ENCODE assay signal across 14 cellular contexts in the genomic region with DNA sequence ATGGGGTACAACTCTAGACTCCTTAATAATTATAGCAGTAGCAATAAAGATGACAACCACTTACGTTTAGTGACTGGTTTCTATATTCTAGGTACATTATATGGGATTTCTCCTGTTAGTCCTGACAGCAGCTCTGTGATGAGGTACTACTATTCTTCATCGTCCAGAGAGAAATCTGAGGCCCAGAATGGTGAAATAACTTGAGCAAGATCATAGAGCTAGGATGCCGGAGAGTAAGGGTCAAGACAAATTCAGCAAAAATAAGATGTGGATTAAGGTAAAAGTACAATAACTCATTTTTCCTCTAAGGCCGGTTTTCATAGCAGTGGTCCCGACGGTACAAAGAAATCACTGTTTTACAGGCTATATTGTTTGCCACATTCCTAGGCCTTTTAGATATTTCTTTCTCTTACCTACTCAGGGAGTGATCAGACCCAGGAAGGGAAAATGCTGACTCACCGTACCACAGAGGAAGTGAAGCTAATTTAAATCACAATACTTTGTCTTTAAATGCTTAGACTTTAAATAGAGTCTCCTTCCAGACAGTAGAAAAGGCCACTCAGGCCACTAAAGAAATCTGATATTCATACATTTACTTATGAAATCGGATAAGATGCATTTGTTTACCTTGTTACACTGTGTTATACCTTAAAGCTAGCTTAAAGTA.
DNase-seq lines count a peak whose midpoint lies in the region; FAIRE-seq and TF ChIP-seq lines count a peak whose summit lies in the region.
"Had no signal": no experiment of that assay in that cellular context is flagged by ENCODE, and none has a peak within 500 bp of the region (broad histone marks: within the 10 kb centered on the region; RNA-seq: fewer than 3 reads in every experiment).

No MANE protein-coding gene starts in this region.

- FAIRE-seq in H1 (lab: Jason Lieb, UNC), result peak; percentile 82

- H3K4ac ChIP-seq in H1 (replicated peaks; ENCODE audit: insufficient read length, low read depth, low read length) (peak overlapping the region; percentile 87), trophoblast cell (ENCODE audit: low read depth, low read length) (no peak overlapping the region)

- peak; percentile 8 for DNase-seq in NCI-H2107 treated with DMSO at 0.1 percent for 48 hours (lab: John Stamatoyannopoulos, UW; ENCODE audit: unreplicated experiment)
- no peak for DNase-seq in NCI-H2107 (lab: John Stamatoyannopoulos, UW)
- DNase-seq in NT2/D1 (ENCODE audit: low read depth, low spot score), result peak; percentile 44
- DNase-seq in H1 (ENCODE audit: low read depth in 1 of 2, low spot score in 2 of 2), result peak in 1 of 2 experiments; percentile 17
- DNase-seq in trophoblast cell, result no peak
- no peak for DNase-seq in G401 (ENCODE audit: low spot score)
- no peak for DNase-seq in CD8-positive, alpha-beta memory T cell
- no peak for DNase-seq in WERI-Rb-1
- DNase-seq: 8988T; cortex of kidney; foreskin fibroblast; NCI-H1436 treated with DMSO at 0.1 percent for 48 hours; posterior cingulate gyrus; stimulated activated CD4-positive, alpha-beta T cell treated with anti-CD3 and anti-CD28 coated beads, Interleukin-2, amount 100 ng/mL, for 48 hours had no signal

- H3K79me1 ChIP-seq in H1 (ENCODE audit: low read depth, low read length) (no peaks in the 10 kb centered on the region), trophoblast cell (ENCODE audit: low read length) (peaks cover 3% of the 10 kb centered on the region)

- H4K12ac ChIP-seq in trophoblast cell (ENCODE audit: low read depth, low read length), result no peak overlapping the region

- H2BK5ac ChIP-seq in H1 (ENCODE audit: low read depth, low read length), result peak overlapping the region; percentile 86; the same call in 1 of the 2 replicates
- no peak overlapping the region for H2BK5ac ChIP-seq in trophoblast cell (ENCODE audit: low read depth, low read length, poor library complexity)

- H4K91ac ChIP-seq in H1 (replicated peaks; ENCODE audit: insufficient read length, low read length), result peak overlapping the region; percentile 7
- no peak overlapping the region for H4K91ac ChIP-seq in trophoblast cell (ENCODE audit: low read depth, low read length)

- H3K18ac ChIP-seq in H1 (ENCODE audit: extremely low read depth, low read length), result peak overlapping the region; percentile 19; the same call in 1 of the 2 replicates
- no peak overlapping the region for H3K18ac ChIP-seq in trophoblast cell (ENCODE audit: low read length)

- TF ChIP-seq EP300 in H1 (IDR thresholded peaks at IDR 0.05; ENCODE audit: borderline replicate concordance in 1 of 2, low read depth in 2 of 2, low read length in 2 of 2), result no peak

- no peak overlapping the region for H4K8ac ChIP-seq in H1 (ENCODE audit: extremely low read depth, insufficient read depth, low read length)
- H4K8ac ChIP-seq in trophoblast cell (ENCODE audit: low read depth, low read length), result peak overlapping the region; percentile 38

- in situ Hi-C loops in G401 (cut with HindIII; ENCODE audit: low sequenced_read_pairs), result no loop called here

- peak in 1 of 2 experiments; percentile 23; a peak in 1 of 3 replicates for TF ChIP-seq POLR2A in H1 (IDR thresholded peaks at IDR 0.05; ENCODE audit: control extremely low read depth in 1 of 2, low read depth in 2 of 2, low read length in 2 of 2)

- H4K5ac ChIP-seq in H1 (ENCODE audit: insufficient read length, low read depth, low read length), result peak overlapping the region; percentile 89

- H2AK5ac ChIP-seq in H1 (ENCODE audit: low read depth, low read length) (no peak overlapping the region), trophoblast cell (ENCODE audit: low read length) (no peak overlapping the region)

- H3K36me3 ChIP-seq in NT2/D1 (ENCODE audit: insufficient read depth, insufficient read length, low read length) (no peaks in the 10 kb centered on the region), H1 (ENCODE audit: control insufficient read depth in 2 of 4, insufficient read depth in 4 of 4, low read length in 3 of 4) (no peaks in the 10 kb centered on the region; a peak in 2 of 8 replicates), trophoblast cell (ENCODE audit: control insufficient read depth in 1 of 2, insufficient read depth in 2 of 2, low read length in 2 of 2) (no peaks in the 10 kb centered on the region), WERI-Rb-1 (no peaks in the 10 kb centered on the region)
- H3K36me3 ChIP-seq in CD8-positive, alpha-beta memory T cell (ENCODE audit: insufficient read depth, low read length), result no peaks in the 10 kb centered on the region

- peak overlapping the region; percentile 39; the same call in 1 of the 2 replicates for H3K27ac ChIP-seq in H1 (ENCODE audit: low read depth, low read length)
- H3K27ac ChIP-seq in trophoblast cell (ENCODE audit: low read depth, low read length), result no peak overlapping the region
- no peak overlapping the region for H3K27ac ChIP-seq in CD8-positive, alpha-beta memory T cell (ENCODE audit: low read depth, low read length)
- no peak overlapping the region for H3K27ac ChIP-seq in WERI-Rb-1

- H2BK12ac ChIP-seq in H1 (ENCODE audit: low read depth, low read length) (no peak overlapping the region), trophoblast cell (ENCODE audit: low read length) (no peak overlapping the region)

- no peaks in the 10 kb centered on the region for H4K20me1 ChIP-seq in H1 (replicated peaks in 1 of 2; ENCODE audit: control insufficient read depth in 1 of 2, insufficient read depth in 2 of 2, low read length in 2 of 2)

- H3K27ac Mint-ChIP-seq in CD8-positive, alpha-beta memory T cell, result no peak overlapping the region

- H3K9me3 ChIP-seq in NT2/D1 (ENCODE audit: insufficient read depth, low read length), result peaks cover 6% of the 10 kb centered on the region; the same call in 1 of the 2 replicates
- H3K9me3 ChIP-seq in H1 (ENCODE audit: insufficient read depth in 2 of 2, low read depth in 1 of 2, low read length in 1 of 2), result peaks cover 0 to 4% of the 10 kb centered on the region in 2 experiments; a peak in 3 of 4 replicates
- no peaks in the 10 kb centered on the region for H3K9me3 ChIP-seq in trophoblast cell (ENCODE audit: insufficient read depth, low read depth, low read length)
- no peaks in the 10 kb centered on the region for H3K9me3 ChIP-seq in CD8-positive, alpha-beta memory T cell (ENCODE audit: low read length)
- H3K9me3 ChIP-seq in WERI-Rb-1 (ENCODE audit: severe bottlenecking), result no peaks in the 10 kb centered on the region

- H3K56ac ChIP-seq in H1 (replicated peaks; ENCODE audit: insufficient read length, low read depth, low read length), result no peak overlapping the region

- H3K14ac ChIP-seq in H1 (ENCODE audit: insufficient read length) (no peak overlapping the region), trophoblast cell (ENCODE audit: low read length) (no peak overlapping the region)

- no peaks in the 10 kb centered on the region for H3K23me2 ChIP-seq in H1 (ENCODE audit: low read depth, low read length)

- no peak overlapping the region; the same call in 1 of the 2 replicates for H2BK20ac ChIP-seq in H1 (ENCODE audit: low read length)

- H3K36me3 Mint-ChIP-seq in CD8-positive, alpha-beta memory T cell, result no peaks in the 10 kb centered on the region

- H3K4me3 Mint-ChIP-seq in CD8-positive, alpha-beta memory T cell, result no peak overlapping the region

- POLR2A ChIA-PET in H1 (lab: Charles Lee; ENCODE audit: partially characterized antibody), result interaction anchor here (0.6 to 1.2 kb wide), 2 partner anchors 18 to 372 kb away, joined by 3 read pairs; no protein-coding TSS in a partner anchor
- POLR2A ChIA-PET in CD8-positive, alpha-beta memory T cell (lab: Charles Lee), result no interaction called here

- TF ChIP-seq RAD21 in H1 (IDR thresholded peaks at IDR 0.05 in 1 of 2, conservative IDR thresholded peaks at IDR 0.05 in 1 of 2; ENCODE audit: low read depth in 2 of 2, low read length in 2 of 2), result no peak

- H3K27me3 Mint-ChIP-seq in CD8-positive, alpha-beta memory T cell, result no peaks in the 10 kb centered on the region

- no peak overlapping the region for H3K4me3 ChIP-seq in NT2/D1 (ENCODE audit: insufficient read length, low read depth)
- H3K4me3 ChIP-seq in H1 (ENCODE audit: extremely low read depth in 1 of 4, insufficient read depth in 2 of 4, low read depth in 3 of 4, low read length in 4 of 4), result peak overlapping the region in 1 of 4 experiments; percentile 29; a peak in 2 of 8 replicates
- H3K4me3 ChIP-seq in trophoblast cell (ENCODE audit: low read depth, low read length), result no peak overlapping the region
- no peak overlapping the region for H3K4me3 ChIP-seq in CD8-positive, alpha-beta memory T cell (ENCODE audit: low read length)
- no peak overlapping the region for H3K4me3 ChIP-seq in WERI-Rb-1 (ENCODE audit: low read depth, low read length)

- H3K79me2 ChIP-seq in H1 (ENCODE audit: control insufficient read depth in 1 of 2, insufficient read depth in 2 of 2, low read length in 2 of 2), result no peaks in the 10 kb centered on the region
- H3K79me2 ChIP-seq in trophoblast cell (ENCODE audit: control insufficient read depth, insufficient read depth, low read length, poor library complexity), result no peaks in the 10 kb centered on the region

- H3K9ac ChIP-seq in NT2/D1 (ENCODE audit: insufficient read length, low read depth), result no peak overlapping the region
- peak overlapping the region in 1 of 4 experiments; percentile 29; a peak in 3 of 7 replicates for H3K9ac ChIP-seq in H1 (replicated peaks in 1 of 4; ENCODE audit: extremely low read depth in 1 of 4, low read depth in 3 of 4, low read length in 3 of 4)
- no peak overlapping the region for H3K9ac ChIP-seq in trophoblast cell (ENCODE audit: low read length)

- no peaks in the 10 kb centered on the region for H3K4me1 Mint-ChIP-seq in CD8-positive, alpha-beta memory T cell

- H3K4me1 ChIP-seq in NT2/D1 (ENCODE audit: insufficient read depth, insufficient read length), result no peaks in the 10 kb centered on the region
- H3K4me1 ChIP-seq in H1 (replicated peaks in 1 of 4; ENCODE audit: control insufficient read depth in 3 of 4, insufficient read depth in 4 of 4, low read length in 3 of 4), result peaks cover 0 to 14% (median 1%) of the 10 kb centered on the region in 4 experiments; a peak in 3 of 7 replicates
- H3K4me1 ChIP-seq in trophoblast cell (ENCODE audit: control insufficient read depth in 1 of 2, insufficient read depth in 2 of 2, low read length in 2 of 2), result no peaks in the 10 kb centered on the region
- H3K4me1 ChIP-seq in CD8-positive, alpha-beta memory T cell (ENCODE audit: insufficient read depth, low read length), result no peaks in the 10 kb centered on the region

- peaks cover 3 to 26% (median 9%) of the 10 kb centered on the region in 5 donors for H3K9me3 Mint-ChIP-seq in CD8-positive, alpha-beta memory T cell

- no peak overlapping the region for H2BK15ac ChIP-seq in H1 (ENCODE audit: low read length)

- peak overlapping the region; percentile 29 to 37 for H3K4me2 ChIP-seq in H1 (ENCODE audit: insufficient read depth in 1 of 2, low read depth in 2 of 2, low read length in 2 of 2)
- H3K4me2 ChIP-seq in trophoblast cell (ENCODE audit: low read length), result no peak overlapping the region

- no peak for TF ChIP-seq CTCF in H1 (IDR thresholded peaks at IDR 0.05; ENCODE audit: control extremely low read depth in 1 of 3, insufficient read depth in 1 of 3, low read depth in 1 of 3, low read length in 3 of 3)
- no peak for TF ChIP-seq CTCF in WERI-Rb-1 (IDR thresholded peaks at IDR 0.05; ENCODE audit: low read depth, low read length)

- WGBS in H1 (ENCODE audit: extremely low coverage in 1 of 2, insufficient coverage in 1 of 2, insufficient read length in 1 of 2, insufficient replicate concordance in 2 of 2, low coverage in 1 of 2, low lambda C conversion rate in 2 of 2, missing lambda C conversion rate in 1 of 2), 2 experiments, result 43% methylated on average over 8 of the region's 8 CpGs; no CpG with 5 or more reads in 1 of the 2 experiments
- no CpG with 5 or more reads among the region's 8 CpGs for WGBS in trophoblast cell (ENCODE audit: extremely low coverage, insufficient coverage, insufficient read length)

- peak overlapping the region; percentile 30 for H2BK120ac ChIP-seq in H1 (replicated peaks; ENCODE audit: low read depth, low read length)
- H2BK120ac ChIP-seq in trophoblast cell (ENCODE audit: insufficient read depth, low read length, poor library complexity), result peak overlapping the region; percentile 43

- H3K23ac ChIP-seq in H1 (ENCODE audit: insufficient read length) (no peak overlapping the region), trophoblast cell (ENCODE audit: low read length) (no peak overlapping the region)

- H3K27me3 ChIP-seq in NT2/D1 (ENCODE audit: insufficient read depth, insufficient read length) (no peaks in the 10 kb centered on the region), H1 (replicated peaks in 1 of 4; ENCODE audit: control insufficient read depth in 3 of 4, extremely low read depth in 1 of 4, insufficient read depth in 3 of 4, low read length in 3 of 4) (no peaks in the 10 kb centered on the region), trophoblast cell (ENCODE audit: insufficient read depth, low read length) (no peaks in the 10 kb centered on the region), WERI-Rb-1 (ENCODE audit: insufficient read depth, low read depth, severe bottlenecking) (peaks cover 55% of the 10 kb centered on the region)
- no peaks in the 10 kb centered on the region for H3K27me3 ChIP-seq in CD8-positive, alpha-beta memory T cell (ENCODE audit: insufficient read depth, low read length, poor library complexity, severe bottlenecking)

- CTCF ChIA-PET in H1 (lab: Charles Lee; ENCODE audit: partially characterized antibody), result interaction anchor here (1.5 kb wide), 1 partner anchor 157 kb away, joined by 3 read pairs; no protein-coding TSS in a partner anchor
- CTCF ChIA-PET in CD8-positive, alpha-beta memory T cell (lab: Charles Lee), result no interaction called here

- no peak overlapping the region for H2AFZ ChIP-seq in H1 (ENCODE audit: low read length)
- H2AFZ ChIP-seq in trophoblast cell (ENCODE audit: insufficient read depth, low read length, poor library complexity), result no peak overlapping the region

Comparison
In these comparisons a context has a peak if more than half of its experiments do, and no peak if none do; other contexts are left out.
1. DNase-seq: peak in NCI-H2107 treated with DMSO at 0.1 percent for 48 hours (single experiment) and NT2/D1 (single experiment); none in NCI-H2107 (single experiment), trophoblast cell (0 of 2), G401 (single experiment), CD8-positive, alpha-beta memory T cell (0 of 5) and WERI-Rb-1 (single experiment).